Comparison of ENCODE assay signal across 1 cellular context in genomic region chr18:12333650-12334279, GRCh38.
TF ChIP-seq lines count a peak whose summit lies in the region.

No MANE protein-coding gene starts in this region.

TF ChIP-seq in H1, 55 proteins besides CTCF, POLR2A, EP300 and RAD21:
- TF ChIP-seq BRCA1 (IDR thresholded peaks at IDR 0.05; ENCODE audit: low read depth, low read length) (no peak), POLR2AphosphoS5 (IDR thresholded peaks at IDR 0.05; ENCODE audit: low read depth, low read length) (peak; percentile 88), RXRA (IDR thresholded peaks at IDR 0.05; ENCODE audit: insufficient read depth, low read depth, low read length) (peak; percentile 93), HDAC2 (IDR thresholded peaks at IDR 0.05; ENCODE audit: borderline replicate concordance in 1 of 2, low read depth in 2 of 2, low read length in 2 of 2) (0 out of 4 replicates have a peak, but pooled peaks of 1 of the 2 experiments have one; percentile 30), TCF12 (IDR thresholded peaks at IDR 0.05; ENCODE audit: low read depth, low read length) (peak; percentile 95), CBX8 (IDR thresholded peaks at IDR 0.05; ENCODE audit: borderline replicate concordance, low read depth, low read length) (no peak), GABPA (IDR thresholded peaks at IDR 0.05; ENCODE audit: borderline replicate concordance, insufficient read depth, low read length) (no peak), JUN (IDR thresholded peaks at IDR 0.05; ENCODE audit: low read depth, low read length) (no peak), BACH1 (IDR thresholded peaks at IDR 0.05; ENCODE audit: low read length) (no peak)
TF ChIP-seq in H1: peak in this region for 4.
